21 cellular contexts compared by ENCODE assay signal in genomic region chr9:136463578-136463977, GRCh38. TPM values are rescaled to one million over a fixed set of nuclear protein-coding genes. Genes with fewer than 3 reads are reported as not detected.
A peak's percentile ranks its signal among the peaks of the same experiment; 100 is the strongest.
DNase-seq lines count a peak whose midpoint lies in the region; ATAC-seq, FAIRE-seq and TF ChIP-seq lines count a peak whose summit lies in the region.
"Had no signal": no experiment of that assay in that cellular context is flagged by ENCODE, and none has a peak within 500 bp of the region (broad histone marks: within the 10 kb centered on the region; RNA-seq: fewer than 3 reads in every experiment).

No MANE protein-coding gene starts in this region.

- H3K36me3 ChIP-seq in K562 (ENCODE audit: control insufficient read depth, insufficient read depth, low read length), result peaks cover 93% of the 10 kb centered on the region

- POLR2A ChIA-PET in K562 (lab: Yijun Ruan, JAX), result interaction anchor here (1.1 to 2.8 kb wide), 3 partner anchors 11 to 21 kb away, joined by 3 to 8 read pairs (median 5); no protein-coding TSS in a partner anchor

- DNase-seq in right cardiac atrium (peak in 2 of 3 donors; percentile 28 to 40), Right ventricle myocardium superior (no peak), K562 (ENCODE audit: extremely low read depth in 1 of 4, low spot score in 3 of 4) (no peak), amygdala (lab: John Stamatoyannopoulos, UW) (no peak)
- DNase-seq in activated CD8-positive, alpha-beta memory T cell treated with anti-CD3 and anti-CD28 coated beads, Interleukin-2, amount 10 ng/mL, durations not matched to agents 7 days and 5 days, result no peak
- DNase-seq: AML-193; Caco-2; Calu3; CD4-positive, alpha-beta T cell; CD8-positive, alpha-beta T cell; DMS79 treated with DMSO at 0.1 percent for 48 hours; GF-D8 had no signal

- H3K79me2 ChIP-seq in K562 (ENCODE audit: control insufficient read depth, insufficient read depth, low read length), result no peaks in the 10 kb centered on the region; the same call in 2 of the 3 replicates

- H3K27ac ChIP-seq in right cardiac atrium (ENCODE audit: low read length), result no peak overlapping the region
- H3K27ac ChIP-seq in K562 (ENCODE audit: extremely low read depth, low read depth, low read length), result no peak overlapping the region
- H3K27ac ChIP-seq: 22Rv1; A549; BLaER1 treated with 17β-estradiol and CSF1 and Interleukin-3, amounts not matched to agents 10 nM and 100 nM; C4-2B had no signal

- TF ChIP-seq CTCF in K562 (IDR thresholded peaks at IDR 0.05 in 2 of 3, conservative IDR thresholded peaks at IDR 0.05 in 1 of 3; ENCODE audit: insufficient read depth in 2 of 3, low read depth in 1 of 3, low read length in 3 of 3), result no peak

- no peaks in the 10 kb centered on the region for H3K27me3 Mint-ChIP-seq in activated CD8-positive, alpha-beta memory T cell treated with anti-CD3 and anti-CD28 coated beads, Interleukin-2, amount 10 ng/mL, durations not matched to agents 7 days and 5 days
- H3K27me3 Mint-ChIP-seq: B cell; CD4-positive, alpha-beta T cell had no signal

- intact Hi-C loops in right cardiac atrium (cut with DNase I) (no loop called here), Right ventricle myocardium superior (cut with DNase I) (no loop called here), K562 (cut with micrococcal nuclease) (no loop called here)

- no peak for FAIRE-seq in K562 (lab: Jason Lieb, UNC)
- FAIRE-seq: A549, D721Med, G401.6, GM12891, GM19239 had no signal

- BruUV-seq in K562 (replicated peaks; lab: Mats Ljungman, UMichigan), result no TSS peak

- H3K4me3 ChIP-seq in right cardiac atrium (ENCODE audit: low read length) (no peak overlapping the region), K562 (no peak overlapping the region)
- H3K4me3 ChIP-seq: A549; BLaER1 treated with 17β-estradiol and CSF1 and Interleukin-3, amounts not matched to agents 10 nM and 100 nM had no signal

- H3K9me3 ChIP-seq in right cardiac atrium (ENCODE audit: control insufficient read depth, low read length) (no peaks in the 10 kb centered on the region), K562 (replicated peaks; ENCODE audit: control insufficient read depth, insufficient read depth, low read depth, low read length) (no peaks in the 10 kb centered on the region)
- H3K9me3 ChIP-seq: A549; BLaER1 treated with 17β-estradiol and CSF1 and Interleukin-3, amounts not matched to agents 10 nM and 100 nM; Caco-2 had no signal

- in situ Hi-C loops in K562 (cut with MboI), result no loop called here

- no peak overlapping the region for H3K9ac ChIP-seq in K562 (ENCODE audit: insufficient read depth in 1 of 2, low read depth in 2 of 2, low read length in 2 of 2)
- H3K9ac ChIP-seq: BLaER1 treated with 17β-estradiol and CSF1 and Interleukin-3, amounts not matched to agents 10 nM and 100 nM had no signal

- 91% methylated on average over 14 of the region's 14 CpGs for WGBS in right cardiac atrium
- WGBS in K562 (ENCODE audit: insufficient coverage, low coverage, missing lambda C conversion rate), result 90% methylated on average over 13 of the region's 14 CpGs

- H4K20me1 ChIP-seq in K562 (replicated peaks; ENCODE audit: control insufficient read depth, insufficient read depth, low read length), result no peaks in the 10 kb centered on the region

- H3K9me1 ChIP-seq in K562 (ENCODE audit: control insufficient read depth, insufficient read depth, low read length), result no peaks in the 10 kb centered on the region

- peaks cover 62% of the 10 kb centered on the region for H3K36me3 Mint-ChIP-seq in activated CD8-positive, alpha-beta memory T cell treated with anti-CD3 and anti-CD28 coated beads, Interleukin-2, amount 10 ng/mL, durations not matched to agents 7 days and 5 days

- TF ChIP-seq POLR2A in K562 (conservative IDR thresholded peaks at IDR 0.05), result no peak

- H3K27me3 ChIP-seq in right cardiac atrium (ENCODE audit: control insufficient read depth, insufficient read depth) (no peaks in the 10 kb centered on the region), K562 (ENCODE audit: control insufficient read depth in 2 of 2, insufficient read depth in 2 of 2, low read length in 2 of 2) (no peaks in the 10 kb centered on the region)
- H3K27me3 ChIP-seq: BLaER1 treated with 17β-estradiol and CSF1 and Interleukin-3, amounts not matched to agents 10 nM and 100 nM had no signal

- TF ChIP-seq EP300 in K562 (IDR thresholded peaks at IDR 0.05; ENCODE audit: low read length), result no peak

- TF ChIP-seq RAD21 in K562 (CRISPR knock-in tag; conservative IDR thresholded peaks at IDR 0.05 in 1 of 2, IDR thresholded peaks at IDR 0.05 in 1 of 2), result no peak

- no peak for ATAC-seq in right cardiac atrium
- no peak for ATAC-seq in Right ventricle myocardium superior (ENCODE audit: poor library complexity)
- ATAC-seq in K562, result no peak
- ATAC-seq in activated CD8-positive, alpha-beta memory T cell treated with anti-CD3 and anti-CD28 coated beads, Interleukin-2, amount 10 ng/mL, durations not matched to agents 7 days and 5 days, result no peak
- ATAC-seq: A549; CD8-positive, alpha-beta T cell had no signal

- no peaks in the 10 kb centered on the region for H3K9me3 Mint-ChIP-seq in activated CD8-positive, alpha-beta memory T cell treated with anti-CD3 and anti-CD28 coated beads, Interleukin-2, amount 10 ng/mL, durations not matched to agents 7 days and 5 days (ENCODE audit: low read depth)
- H3K9me3 Mint-ChIP-seq: CD4-positive, alpha-beta T cell; CD8-positive, alpha-beta T cell had no signal

- H2AFZ ChIP-seq in K562 (ENCODE audit: low read depth, low read length), result no peak overlapping the region

- CTCF ChIA-PET in K562 (lab: Yijun Ruan, JAX; ENCODE audit: low intra/inter-chr PET ratio), result no interaction called here
- CTCF ChIA-PET in activated CD8-positive, alpha-beta memory T cell treated with anti-CD3 and anti-CD28 coated beads, Interleukin-2, amount 10 ng/mL, durations not matched to agents 7 days and 5 days (lab: Charles Lee), result no interaction called here

- no peaks in the 10 kb centered on the region for H3K4me1 ChIP-seq in right cardiac atrium (ENCODE audit: control insufficient read depth, insufficient read depth, low read length)
- no peaks in the 10 kb centered on the region for H3K4me1 ChIP-seq in K562 (replicated peaks in 1 of 2; ENCODE audit: control insufficient read depth in 2 of 2, insufficient read depth in 2 of 2, low read length in 2 of 2)
- H3K4me1 ChIP-seq: A549; BLaER1 treated with 17β-estradiol and CSF1 and Interleukin-3, amounts not matched to agents 10 nM and 100 nM; Caco-2 had no signal

- H3K4me3 Mint-ChIP-seq in activated CD8-positive, alpha-beta memory T cell treated with anti-CD3 and anti-CD28 coated beads, Interleukin-2, amount 10 ng/mL, durations not matched to agents 7 days and 5 days, result no peak overlapping the region
- H3K4me3 Mint-ChIP-seq: B cell; CD4-positive, alpha-beta T cell; CD8-positive, alpha-beta T cell had no signal

- no peak overlapping the region for H3K27ac Mint-ChIP-seq in activated CD8-positive, alpha-beta memory T cell treated with anti-CD3 and anti-CD28 coated beads, Interleukin-2, amount 10 ng/mL, durations not matched to agents 7 days and 5 days
- H3K27ac Mint-ChIP-seq: B cell; CD4-positive, alpha-beta T cell; CD8-positive, alpha-beta T cell had no signal

- no peak overlapping the region for H3K4me2 ChIP-seq in K562 (ENCODE audit: insufficient read depth, low read length)
- H3K4me2 ChIP-seq: A549; BLaER1 treated with 17β-estradiol and CSF1 and Interleukin-3, amounts not matched to agents 10 nM and 100 nM had no signal

- H3K4me1 Mint-ChIP-seq in activated CD8-positive, alpha-beta memory T cell treated with anti-CD3 and anti-CD28 coated beads, Interleukin-2, amount 10 ng/mL, durations not matched to agents 7 days and 5 days, result no peaks in the 10 kb centered on the region
- H3K4me1 Mint-ChIP-seq: B cell had no signal

RNA-seq across cellular contexts. Expression of gene SEC16A, which starts 19.3 kb away (rescaled TPM):
- 10 to 100 TPM; 24.2 to 35.3 (median 28.6) TPM for total RNA-seq in right cardiac atrium
- 23.1 TPM for polyA plus RNA-seq in right cardiac atrium
- 21.4 TPM for total RNA-seq in Right ventricle myocardium superior
- total RNA-seq in K562 (2011; cell fraction: chromatin; rRNA removed; ENCODE audit: low replicate concordance), result 131 and 191 TPM in 2 replicates
- 87.9 and 99.6 TPM in 2 replicates for total RNA-seq in K562 (2011; cell fraction: nucleolus; rRNA removed)
- 87.4 and 93.4 TPM in 2 replicates for total RNA-seq in K562 (2011; cell fraction: nucleoplasm; rRNA removed)
- total RNA-seq in K562 (2014; rRNA removed), result 17.1 and 20.1 TPM in 2 replicates
- total RNA-seq in K562 (2014; rRNA removed; fragmentation: Illumina TruSeq; extraction: Trizol), result 9.1 and 9.3 TPM in 2 replicates
- total RNA-seq in K562 (2015; rRNA removed; fragmentation: Illumina TruSeq; extraction: Trizol), result 8.7 and 11.1 TPM in 2 replicates
- 56.1 and 62.8 TPM in 2 replicates for total RNA-seq in K562 (2021)
- polyA plus RNA-seq in K562 (2011; rRNA removed), result 14.0 and 25.1 TPM in 2 replicates
- 14.1 and 19.3 TPM in 2 replicates for polyA plus RNA-seq in K562 (2011; cell fraction: cytosol; rRNA removed)
- polyA plus RNA-seq in K562 (2011; cell fraction: nucleus; rRNA removed), result 83.4 and 92.4 TPM in 2 replicates
- polyA plus RNA-seq in K562 (2012), result 40.9 and 50.7 TPM in 2 replicates
- polyA plus RNA-seq in K562 (2014; fragmentation: Illumina TruSeq; extraction: Trizol), result 44.6 and 47.6 TPM in 2 replicates
- polyA plus RNA-seq in K562 (2014; fragmentation: Nextera tagmentation; extraction: Ambion mirVana), result 10 to 100 TPM in 1 of 2 experiments, 1 to 10 TPM in 1; 8.3 to 12.0 TPM
- polyA plus RNA-seq in K562 (2014; rRNA removed), result 30.9 and 32.2 TPM in 2 replicates
- 9.3 and 13.0 TPM in 2 replicates for polyA minus RNA-seq in K562 (2011; rRNA and poly(A)+ RNA removed)
- 32.1 and 45.6 TPM in 2 replicates for polyA minus RNA-seq in K562 (2011; cell fraction: cytosol; rRNA and poly(A)+ RNA removed)
- polyA minus RNA-seq in K562 (2011; cell fraction: nucleus; rRNA and poly(A)+ RNA removed), result 19.7 and 31.5 TPM in 2 replicates
- total RNA-seq in activated CD8-positive, alpha-beta memory T cell treated with anti-CD3 and anti-CD28 coated beads, Interleukin-2, amount 10 ng/mL, durations not matched to agents 7 days and 5 days, result 10 to 100 TPM; 88.0 to 96.7 TPM

RNA-seq across cellular contexts. Expression of gene INPP5E, which starts 23.9 kb away (rescaled TPM):
- total RNA-seq in right cardiac atrium (10 to 100 TPM in 1 of 4 donors, 1 to 10 TPM in 3; 8.8 to 12.3 (median 9.2) TPM), Right ventricle myocardium superior (10.5 TPM), K562 (2014; rRNA removed) (8.8 and 11.1 TPM in 2 replicates), K562 (2014; rRNA removed; fragmentation: Illumina TruSeq; extraction: Trizol) (2.5 and 2.9 TPM in 2 replicates), K562 (2015; rRNA removed; fragmentation: Illumina TruSeq; extraction: Trizol) (5.4 and 5.7 TPM in 2 replicates), K562 (2021) (16.3 and 17.4 TPM in 2 replicates)
- polyA plus RNA-seq in right cardiac atrium (7.7 TPM), K562 (2011; rRNA removed) (4.4 and 6.8 TPM in 2 replicates), K562 (2014; fragmentation: Illumina TruSeq; extraction: Trizol) (4.9 and 8.4 TPM in 2 replicates), K562 (2014; fragmentation: Nextera tagmentation; extraction: Ambion mirVana) (under 1 TPM; 0.38 to 0.56 TPM), K562 (2014; rRNA removed) (14.1 and 15.1 TPM in 2 replicates)
- total RNA-seq in K562 (2011; cell fraction: chromatin; rRNA removed; ENCODE audit: low replicate concordance), result 37.0 and 74.1 TPM in 2 replicates
- total RNA-seq in K562 (2011; cell fraction: nucleolus; rRNA removed), result 37.7 and 43.0 TPM in 2 replicates
- 29.3 and 32.3 TPM in 2 replicates for total RNA-seq in K562 (2011; cell fraction: nucleoplasm; rRNA removed)
- 4.8 and 9.1 TPM in 2 replicates for polyA plus RNA-seq in K562 (2011; cell fraction: cytosol; rRNA removed)
- 52.4 and 74.6 TPM in 2 replicates for polyA plus RNA-seq in K562 (2011; cell fraction: nucleus; rRNA removed)
- polyA plus RNA-seq in K562 (2012), result 9.4 and 14.3 TPM in 2 replicates
- polyA minus RNA-seq in K562 (2011; rRNA and poly(A)+ RNA removed), result 1.9 and 2.4 TPM in 2 replicates
- 3.7 and 3.8 TPM in 2 replicates for polyA minus RNA-seq in K562 (2011; cell fraction: cytosol; rRNA and poly(A)+ RNA removed)
- polyA minus RNA-seq in K562 (2011; cell fraction: nucleus; rRNA and poly(A)+ RNA removed), result 10.7 and 12.0 TPM in 2 replicates
- 10 to 100 TPM; 20.0 to 21.4 TPM for total RNA-seq in activated CD8-positive, alpha-beta memory T cell treated with anti-CD3 and anti-CD28 coated beads, Interleukin-2, amount 10 ng/mL, durations not matched to agents 7 days and 5 days

RNA-seq across cellular contexts. Expression of gene PMPCA, which starts 53.1 kb away (rescaled TPM):
- total RNA-seq in right cardiac atrium, result 10 to 100 TPM; 50.8 to 58.5 (median 56.8) TPM
- polyA plus RNA-seq in right cardiac atrium, result 63.4 TPM
- total RNA-seq in Right ventricle myocardium superior, result 80.2 TPM
- 255 and 404 TPM in 2 replicates for total RNA-seq in K562 (2011; cell fraction: chromatin; rRNA removed; ENCODE audit: low replicate concordance)
- total RNA-seq in K562 (2011; cell fraction: nucleolus; rRNA removed), result 209 and 247 TPM in 2 replicates
- 203 and 214 TPM in 2 replicates for total RNA-seq in K562 (2011; cell fraction: nucleoplasm; rRNA removed)
- 86.6 and 111 TPM in 2 replicates for total RNA-seq in K562 (2014; rRNA removed)
- total RNA-seq in K562 (2014; rRNA removed; fragmentation: Illumina TruSeq; extraction: Trizol), result 82.4 and 104 TPM in 2 replicates
- 66.6 and 67.5 TPM in 2 replicates for total RNA-seq in K562 (2015; rRNA removed; fragmentation: Illumina TruSeq; extraction: Trizol)
- total RNA-seq in K562 (2021), result 118 and 139 TPM in 2 replicates
- polyA plus RNA-seq in K562 (2011; rRNA removed), result 114 and 119 TPM in 2 replicates
- 102 and 129 TPM in 2 replicates for polyA plus RNA-seq in K562 (2011; cell fraction: cytosol; rRNA removed)
- polyA plus RNA-seq in K562 (2011; cell fraction: nucleus; rRNA removed), result 346 and 387 TPM in 2 replicates
- polyA plus RNA-seq in K562 (2012), result 65.8 and 181 TPM in 2 replicates
- 99.8 and 122 TPM in 2 replicates for polyA plus RNA-seq in K562 (2014; fragmentation: Illumina TruSeq; extraction: Trizol)
- 10 to 100 TPM; 23.9 to 30.0 TPM for polyA plus RNA-seq in K562 (2014; fragmentation: Nextera tagmentation; extraction: Ambion mirVana)
- 129 and 143 TPM in 2 replicates for polyA plus RNA-seq in K562 (2014; rRNA removed)
- 81.4 and 83.2 TPM in 2 replicates for polyA minus RNA-seq in K562 (2011; rRNA and poly(A)+ RNA removed)
- 40.2 and 43.4 TPM in 2 replicates for polyA minus RNA-seq in K562 (2011; cell fraction: cytosol; rRNA and poly(A)+ RNA removed)
- 68.0 and 90.1 TPM in 2 replicates for polyA minus RNA-seq in K562 (2011; cell fraction: nucleus; rRNA and poly(A)+ RNA removed)
- total RNA-seq in activated CD8-positive, alpha-beta memory T cell treated with anti-CD3 and anti-CD28 coated beads, Interleukin-2, amount 10 ng/mL, durations not matched to agents 7 days and 5 days, result 10 to 100 TPM; 64.0 to 76.5 TPM

RNA-seq across cellular contexts. Expression of gene ENTR1, which starts 53.2 kb away (rescaled TPM):
- total RNA-seq in right cardiac atrium (10 to 100 TPM; 18.2 to 22.9 (median 20.1) TPM), Right ventricle myocardium superior (23.3 TPM), K562 (2014; rRNA removed) (79.0 and 88.8 TPM in 2 replicates), K562 (2014; rRNA removed; fragmentation: Illumina TruSeq; extraction: Trizol) (38.1 and 38.3 TPM in 2 replicates), K562 (2015; rRNA removed; fragmentation: Illumina TruSeq; extraction: Trizol) (61.3 and 65.5 TPM in 2 replicates), K562 (2021) (101 and 104 TPM in 2 replicates)
- polyA plus RNA-seq in right cardiac atrium (13.6 TPM), K562 (2011; rRNA removed) (77.3 and 92.6 TPM in 2 replicates), K562 (2014; fragmentation: Illumina TruSeq; extraction: Trizol) (72.6 and 75.9 TPM in 2 replicates), K562 (2014; fragmentation: Nextera tagmentation; extraction: Ambion mirVana) (1 to 10 TPM; 6.7 to 9.6 TPM), K562 (2014; rRNA removed) (106 and 108 TPM in 2 replicates)
- 129 and 278 TPM in 2 replicates for total RNA-seq in K562 (2011; cell fraction: chromatin; rRNA removed; ENCODE audit: low replicate concordance)
- total RNA-seq in K562 (2011; cell fraction: nucleolus; rRNA removed), result 185 and 197 TPM in 2 replicates
- 143 and 151 TPM in 2 replicates for total RNA-seq in K562 (2011; cell fraction: nucleoplasm; rRNA removed)
- 45.3 and 59.9 TPM in 2 replicates for polyA plus RNA-seq in K562 (2011; cell fraction: cytosol; rRNA removed)
- polyA plus RNA-seq in K562 (2011; cell fraction: nucleus; rRNA removed), result 432 and 490 TPM in 2 replicates
- 54.6 and 62.9 TPM in 2 replicates for polyA plus RNA-seq in K562 (2012)
- polyA minus RNA-seq in K562 (2011; rRNA and poly(A)+ RNA removed), result 19.2 and 21.9 TPM in 2 replicates
- polyA minus RNA-seq in K562 (2011; cell fraction: cytosol; rRNA and poly(A)+ RNA removed), result 33.9 and 46.1 TPM in 2 replicates
- 76.5 and 84.3 TPM in 2 replicates for polyA minus RNA-seq in K562 (2011; cell fraction: nucleus; rRNA and poly(A)+ RNA removed)
- 10 to 100 TPM; 47.4 to 54.2 TPM for total RNA-seq in activated CD8-positive, alpha-beta memory T cell treated with anti-CD3 and anti-CD28 coated beads, Interleukin-2, amount 10 ng/mL, durations not matched to agents 7 days and 5 days

Comparison
In these comparisons a context has a peak if more than half of its experiments do, and no peak if none do; other contexts are left out.
1. DNase-seq: peak in right cardiac atrium (2 of 3); none in Right ventricle myocardium superior (single experiment), K562 (0 of 4), activated CD8-positive, alpha-beta memory T cell treated with anti-CD3 and anti-CD28 coated beads, Interleukin-2, amount 10 ng/mL, durations not matched to agents 7 days and 5 days (single experiment) and amygdala (0 of 56).